Comparison of ENCODE assay signal across 8 cellular contexts in the genomic region with DNA sequence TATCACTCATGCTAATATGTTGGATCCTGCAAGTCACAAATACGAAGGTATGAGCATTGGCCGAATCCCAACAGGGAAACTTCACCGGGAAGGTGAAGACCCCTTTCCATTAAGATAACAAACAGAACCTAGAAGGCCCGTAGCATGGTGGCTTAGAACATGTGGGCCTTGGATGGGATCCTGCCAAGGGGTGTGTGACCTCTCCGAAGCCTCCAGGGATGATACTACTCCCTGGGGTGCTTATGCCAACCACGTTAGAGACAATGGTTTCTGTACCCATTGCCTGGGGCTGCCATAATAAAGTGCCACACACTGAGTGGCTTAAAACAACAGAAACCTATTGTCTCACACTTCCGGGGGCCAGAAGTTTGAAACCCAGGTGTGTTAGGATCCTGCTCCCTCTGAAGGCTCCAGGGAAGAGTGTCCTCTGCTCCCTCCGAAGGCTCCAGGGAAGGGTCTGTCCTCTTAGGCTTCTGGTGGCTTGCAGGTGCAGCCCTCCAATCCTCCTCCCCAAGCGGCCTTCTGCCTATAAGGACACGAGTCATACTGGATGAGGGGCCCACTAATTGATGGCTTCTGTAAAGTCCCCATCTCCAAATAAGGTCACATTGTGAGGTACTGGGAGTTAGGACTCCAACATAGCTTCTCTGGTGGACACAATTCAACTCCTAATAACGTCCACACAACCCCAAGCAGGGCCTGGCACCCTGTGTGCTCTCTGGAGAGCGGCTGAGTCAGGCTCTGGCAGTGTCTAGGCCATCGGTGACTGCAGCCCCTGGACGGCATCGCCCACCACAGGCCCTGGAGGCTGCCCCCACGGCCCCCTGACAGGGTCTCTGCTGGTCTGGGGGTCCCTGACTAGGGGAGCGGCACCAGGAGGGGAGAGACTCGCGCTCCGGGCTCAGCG. TPM values are rescaled to one million over a fixed set of nuclear protein-coding genes. Genes with fewer than 3 reads are reported as not detected.
DNase-seq lines count a peak whose midpoint lies in the region; TF ChIP-seq lines count a peak whose summit lies in the region.

No MANE protein-coding gene starts in this region.

- H3K79me2 ChIP-seq in ACC112 (ENCODE audit: control insufficient read depth, insufficient read depth, low read length, unreplicated experiment) = peaks cover 5% of the 10 kb centered on the region

- no peaks in the 10 kb centered on the region for H3K9me3 ChIP-seq in iPS-15b (ENCODE audit: control insufficient read depth, insufficient read depth, low read length)
- no peaks in the 10 kb centered on the region for H3K9me3 ChIP-seq in suprapubic skin

- H3K4me3 Mint-ChIP-seq in activated CD4-positive, alpha-beta memory T cell treated with anti-CD3 and anti-CD28 coated beads, Interleukin-2, amount 10 ng/mL, durations not matched to agents 7 days and 5 days = peak overlapping the region; percentile 54

- peak overlapping the region; percentile 81 for H3K4me3 ChIP-seq in ACC112 (ENCODE audit: low read depth, low read length)
- H3K4me3 ChIP-seq in H7 (ENCODE audit: insufficient read depth, low read depth, low read length) = peak overlapping the region; percentile 37; the same call in 1 of the 2 replicates
- peak overlapping the region; percentile 39 for H3K4me3 ChIP-seq in iPS-15b (ENCODE audit: low read depth, low read length)
- peak overlapping the region; percentile 84 for H3K4me3 ChIP-seq in suprapubic skin

- H3K27ac Mint-ChIP-seq in activated CD4-positive, alpha-beta memory T cell treated with anti-CD3 and anti-CD28 coated beads, Interleukin-2, amount 10 ng/mL, durations not matched to agents 7 days and 5 days = no peak overlapping the region

- no peak overlapping the region for H3K9ac ChIP-seq in iPS-15b (ENCODE audit: low read depth, low read length)

- H3K27me3 Mint-ChIP-seq in activated CD4-positive, alpha-beta memory T cell treated with anti-CD3 and anti-CD28 coated beads, Interleukin-2, amount 10 ng/mL, durations not matched to agents 7 days and 5 days = no peaks in the 10 kb centered on the region

- H3K9me3 Mint-ChIP-seq in activated CD4-positive, alpha-beta memory T cell treated with anti-CD3 and anti-CD28 coated beads, Interleukin-2, amount 10 ng/mL, durations not matched to agents 7 days and 5 days = no peaks in the 10 kb centered on the region

- TF ChIP-seq CTCF in suprapubic skin (IDR thresholded peaks at IDR 0.05) (no peak), GM10248 (IDR thresholded peaks at IDR 0.05; ENCODE audit: control extremely low read depth, extremely low read depth, low read depth, missing control alignments) (no peak)

- peaks cover 6% of the 10 kb centered on the region for H3K36me3 Mint-ChIP-seq in activated CD4-positive, alpha-beta memory T cell treated with anti-CD3 and anti-CD28 coated beads, Interleukin-2, amount 10 ng/mL, durations not matched to agents 7 days and 5 days (ENCODE audit: low read depth)

- POLR2A ChIA-PET in activated CD4-positive, alpha-beta memory T cell treated with anti-CD3 and anti-CD28 coated beads, Interleukin-2, amount 10 ng/mL, durations not matched to agents 7 days and 5 days (lab: Charles Lee) = interaction anchor here (1.6 kb wide), 1 partner anchor 429 kb away, joined by 7 read pairs; no protein-coding TSS in a partner anchor
- POLR2A ChIA-PET in GM10248 (lab: Yijun Ruan, JAX) = no interaction called here

- H3K27ac ChIP-seq in ACC112 (ENCODE audit: low read depth, low read length) (no peak overlapping the region), suprapubic skin (peak overlapping the region; percentile 85)

- H3K36me3 ChIP-seq in ACC112 (ENCODE audit: insufficient read depth, low read length) (no peaks in the 10 kb centered on the region), H7 (replicated peaks; ENCODE audit: control insufficient read depth, insufficient read depth, low read length) (no peaks in the 10 kb centered on the region), iPS-15b (ENCODE audit: control insufficient read depth, insufficient read depth, low read length) (no peaks in the 10 kb centered on the region), suprapubic skin (peaks cover 1% of the 10 kb centered on the region)

- H3K4me1 Mint-ChIP-seq in activated CD4-positive, alpha-beta memory T cell treated with anti-CD3 and anti-CD28 coated beads, Interleukin-2, amount 10 ng/mL, durations not matched to agents 7 days and 5 days = peaks cover 10% of the 10 kb centered on the region

- DNase-seq in H7 (no peak), suprapubic skin (ENCODE audit: low spot score in 2 of 2) (no peak), DMS79 treated with DMSO at 0.1 percent for 48 hours (lab: John Stamatoyannopoulos, UW) (no peak), NCI-H146 treated with DMSO at 0.1 percent for 48 hours (lab: John Stamatoyannopoulos, UW; ENCODE audit: unreplicated experiment) (no peak), GM10248 (ENCODE audit: extremely low spot score) (no peak)
- no peak for DNase-seq in activated CD4-positive, alpha-beta memory T cell treated with anti-CD3 and anti-CD28 coated beads, Interleukin-2, amount 10 ng/mL, durations not matched to agents 7 days and 5 days

- CTCF ChIA-PET in activated CD4-positive, alpha-beta memory T cell treated with anti-CD3 and anti-CD28 coated beads, Interleukin-2, amount 10 ng/mL, durations not matched to agents 7 days and 5 days (lab: Charles Lee) = no interaction called here
- CTCF ChIA-PET in GM10248 (lab: Yijun Ruan, JAX) = no interaction called here

- peaks cover 6% of the 10 kb centered on the region for H3K4me1 ChIP-seq in ACC112 (ENCODE audit: control insufficient read depth, insufficient read depth, low read length, unreplicated experiment)
- H3K4me1 ChIP-seq in iPS-15b (ENCODE audit: control insufficient read depth, insufficient read depth, low read length) = no peaks in the 10 kb centered on the region
- peaks cover 16% of the 10 kb centered on the region for H3K4me1 ChIP-seq in suprapubic skin

- H3K27me3 ChIP-seq in ACC112 (ENCODE audit: insufficient read depth, low read length) = peaks cover 12% of the 10 kb centered on the region
- no peaks in the 10 kb centered on the region for H3K27me3 ChIP-seq in H7 (ENCODE audit: control insufficient read depth, insufficient read depth, low read length)
- H3K27me3 ChIP-seq in iPS-15b (ENCODE audit: control insufficient read depth, insufficient read depth, low read length) = peaks cover 9% of the 10 kb centered on the region
- H3K27me3 ChIP-seq in suprapubic skin = no peaks in the 10 kb centered on the region

- WGBS in suprapubic skin = 73% methylated on average over 15 of the region's 21 CpGs

- H2AFZ ChIP-seq in ACC112 (ENCODE audit: low read length, unreplicated experiment) = peak overlapping the region; percentile 90

- no peak for TF ChIP-seq EP300 in suprapubic skin (IDR thresholded peaks at IDR 0.05)

- no peak for TF ChIP-seq POLR2A in suprapubic skin (IDR thresholded peaks at IDR 0.05)

RNA-seq across cellular contexts. Expression of a gene that starts 1.0 kb away (rescaled TPM):
- 18.6 and 21.9 TPM in 2 replicates for total RNA-seq in H7 (2014; rRNA removed; shearing (Covaris generic))
- total RNA-seq in activated CD4-positive, alpha-beta memory T cell treated with anti-CD3 and anti-CD28 coated beads, Interleukin-2, amount 10 ng/mL, durations not matched to agents 7 days and 5 days = 10 to 100 TPM; 15.4 to 16.7 TPM
- 10 to 100 TPM; 25.6 to 32.2 (median 29.5) TPM for total RNA-seq in suprapubic skin
